Comparison of ENCODE assay signal across 17 cellular contexts in genomic region chr22:50696251-50696798, GRCh38. TPM values are rescaled to one million over a fixed set of nuclear protein-coding genes. Genes with fewer than 3 reads are reported as not detected.
DNase-seq lines count a peak whose midpoint lies in the region; ATAC-seq, FAIRE-seq and TF ChIP-seq lines count a peak whose summit lies in the region.
"Had no signal": no experiment of that assay in that cellular context is flagged by ENCODE, and none has a peak within 500 bp of the region (broad histone marks: within the 10 kb centered on the region; RNA-seq: fewer than 3 reads in every experiment).

No MANE protein-coding gene starts in this region.

- H3K27me3 ChIP-seq in K562 (ENCODE audit: control insufficient read depth in 2 of 2, insufficient read depth in 2 of 2, low read length in 2 of 2) (peaks cover 6 to 19% of the 10 kb centered on the region in 2 experiments; a peak in 4 of 5 replicates), gastroesophageal sphincter (peaks cover 33% of the 10 kb centered on the region), osteoblast (ENCODE audit: insufficient read depth, low read length) (peaks cover 3% of the 10 kb centered on the region), MG63 (no peaks in the 10 kb centered on the region)

- CTCF ChIA-PET in K562 (lab: Yijun Ruan, JAX; ENCODE audit: low intra/inter-chr PET ratio), result interaction anchor here (0.7 kb wide), 1 partner anchor 121 kb away, joined by 3 read pairs; no protein-coding TSS in a partner anchor

- H2AFZ ChIP-seq in K562 (ENCODE audit: low read depth, low read length), result no peak overlapping the region
- no peak overlapping the region for H2AFZ ChIP-seq in osteoblast (ENCODE audit: low read length)

- TF ChIP-seq CTCF in K562 (IDR thresholded peaks at IDR 0.05 in 2 of 3, conservative IDR thresholded peaks at IDR 0.05 in 1 of 3; ENCODE audit: insufficient read depth in 2 of 3, low read depth in 1 of 3, low read length in 3 of 3) (no peak), gastroesophageal sphincter (IDR thresholded peaks at IDR 0.05) (no peak), osteoblast (IDR thresholded peaks at IDR 0.05; ENCODE audit: extremely low read depth, low read depth, low read length) (no peak)

- BruUV-seq in K562 (replicated peaks; lab: Mats Ljungman, UMichigan), result no TSS peak

- 23% methylated on average over 14 of the region's 21 CpGs for WGBS in K562 (ENCODE audit: insufficient coverage, low coverage, missing lambda C conversion rate)
- WGBS in gastroesophageal sphincter (ENCODE audit: low coverage in 1 of 2), 2 donors, result 69 to 75% methylated on average over 9 of the region's 21 CpGs

- FAIRE-seq in K562 (lab: Jason Lieb, UNC), result no peak
- FAIRE-seq: kidney had no signal

- H3K27ac ChIP-seq in K562 (ENCODE audit: extremely low read depth, low read depth, low read length) (no peak overlapping the region), gastroesophageal sphincter (no peak overlapping the region), osteoblast (ENCODE audit: low read depth, low read length) (no peak overlapping the region)

- POLR2A ChIA-PET in K562 (lab: Yijun Ruan, JAX), result no interaction called here

- H3K9me1 ChIP-seq in K562 (ENCODE audit: control insufficient read depth, insufficient read depth, low read length), result no peaks in the 10 kb centered on the region

- DNase-seq in AG20443 (ENCODE audit: low spot score), result peak; percentile 84
- no peak for DNase-seq in K562 (ENCODE audit: extremely low read depth in 1 of 4, low spot score in 3 of 4)
- DNase-seq in osteoblast (ENCODE audit: insufficient read length, low spot score, missing footprints), result peak; percentile 73
- DNase-seq in DMS153 (lab: John Stamatoyannopoulos, UW), result no peak
- no peak for DNase-seq in NCI-H510A (lab: John Stamatoyannopoulos, UW)
- DNase-seq in MG63, result no peak
- DNase-seq in stimulated activated naive CD4-positive, alpha-beta T cell treated with Interleukin-2 at 50 U/mL for 16 hours (lab: John Stamatoyannopoulos, UW), result no peak
- DNase-seq: activated CD8-positive, alpha-beta memory T cell treated with anti-CD3 and anti-CD28 coated beads for 24 hours; Karpas-422; NCI-H187 treated with DMSO at 0.1 percent for 48 hours; NCI-H82; SHP77; T1000 had no signal

- H4K20me1 ChIP-seq in K562 (replicated peaks; ENCODE audit: control insufficient read depth, insufficient read depth, low read length) (no peaks in the 10 kb centered on the region), osteoblast (ENCODE audit: insufficient read depth, low read length) (no peaks in the 10 kb centered on the region)

- H3K4me3 ChIP-seq in K562 (no peak overlapping the region), gastroesophageal sphincter (peak overlapping the region in 1 of 2 donors; percentile 61), osteoblast (ENCODE audit: insufficient read depth, low read length) (no peak overlapping the region), MG63 (no peak overlapping the region)

- no peak overlapping the region for H3K4me2 ChIP-seq in K562 (ENCODE audit: insufficient read depth, low read length)
- no peak overlapping the region for H3K4me2 ChIP-seq in osteoblast (ENCODE audit: insufficient read depth, low read length)

- in situ Hi-C loops in K562 (cut with MboI), result loop anchor here (5.0 kb wide), 1 partner anchor 54 kb away; no protein-coding TSS in a partner anchor

- TF ChIP-seq POLR2A in K562 (conservative IDR thresholded peaks at IDR 0.05) (no peak), gastroesophageal sphincter (IDR thresholded peaks at IDR 0.05) (no peak)

- H3K79me2 ChIP-seq in K562 (ENCODE audit: control insufficient read depth, insufficient read depth, low read length) (no peaks in the 10 kb centered on the region), osteoblast (ENCODE audit: insufficient read depth, low read length) (no peaks in the 10 kb centered on the region)

- H3K36me3 ChIP-seq in K562 (ENCODE audit: control insufficient read depth, insufficient read depth, low read length) (no peaks in the 10 kb centered on the region), gastroesophageal sphincter (peaks cover 0 to 7% of the 10 kb centered on the region in 2 donors), osteoblast (ENCODE audit: insufficient read depth, low read length) (no peaks in the 10 kb centered on the region), MG63 (no peaks in the 10 kb centered on the region; the same call in 1 of the 2 replicates)

- no peak; a peak in 1 of 4 replicates for TF ChIP-seq RAD21 in K562 (CRISPR knock-in tag; conservative IDR thresholded peaks at IDR 0.05 in 1 of 2, IDR thresholded peaks at IDR 0.05 in 1 of 2)

- H3K9me3 ChIP-seq in K562 (replicated peaks; ENCODE audit: control insufficient read depth, insufficient read depth, low read depth, low read length), result no peaks in the 10 kb centered on the region
- H3K9me3 ChIP-seq in gastroesophageal sphincter, result peaks cover 0 to 7% (median 0%) of the 10 kb centered on the region in 3 donors
- no peaks in the 10 kb centered on the region for H3K9me3 ChIP-seq in osteoblast (ENCODE audit: low read depth, low read length)
- H3K9me3 ChIP-seq in MG63, result peaks cover 6% of the 10 kb centered on the region

- no peak overlapping the region for H3K9ac ChIP-seq in K562 (ENCODE audit: insufficient read depth in 1 of 2, low read depth in 2 of 2, low read length in 2 of 2)

- TF ChIP-seq EP300 in K562 (IDR thresholded peaks at IDR 0.05; ENCODE audit: low read length), result no peak
- no peak for TF ChIP-seq EP300 in gastroesophageal sphincter (IDR thresholded peaks at IDR 0.05)

- intact Hi-C loops in K562 (cut with micrococcal nuclease), result no loop called here

- ATAC-seq in K562 (no peak), gastroesophageal sphincter (peak; percentile 28)

- H3K4me1 ChIP-seq in K562 (replicated peaks in 1 of 2; ENCODE audit: control insufficient read depth in 2 of 2, insufficient read depth in 2 of 2, low read length in 2 of 2) (peaks cover 0 to 13% of the 10 kb centered on the region in 2 experiments; a peak in 1 of 5 replicates), gastroesophageal sphincter (peaks cover 0 to 32% (median 12%) of the 10 kb centered on the region in 3 donors), osteoblast (ENCODE audit: insufficient read depth, low read length) (no peaks in the 10 kb centered on the region)

TF ChIP-seq in K562, 482 proteins besides CTCF, POLR2A, EP300 and RAD21 (continues in another document):
- no peak for TF ChIP-seq RHOXF2B (CRISPR knock-in tag; conservative IDR thresholded peaks at IDR 0.05)

RNA-seq across cellular contexts. Expression of gene SHANK3, which starts 23.7 kb away (rescaled TPM):
- total RNA-seq in K562 (2011; cell fraction: chromatin; rRNA removed; ENCODE audit: low replicate concordance), result 0.21 and 0.37 TPM in 2 replicates
- total RNA-seq in K562 (2011; cell fraction: nucleolus; rRNA removed), result 0.13 and 0.17 TPM in 2 replicates
- 0.08 and 0.15 TPM in 2 replicates for total RNA-seq in K562 (2011; cell fraction: nucleoplasm; rRNA removed)
- 0.04 TPM in 1 of 2 replicates, not detected in the other for total RNA-seq in K562 (2014; rRNA removed)
- total RNA-seq in K562 (2014; rRNA removed; fragmentation: Illumina TruSeq; extraction: Trizol), result not detected in 2 replicates
- total RNA-seq in K562 (2015; rRNA removed; fragmentation: Illumina TruSeq; extraction: Trizol), result not detected in 2 replicates
- 0.07 and 0.13 TPM in 2 replicates for total RNA-seq in K562 (2021)
- polyA plus RNA-seq in K562 (2011; rRNA removed), result 0.01 TPM in 2 replicates
- polyA plus RNA-seq in K562 (2011; cell fraction: cytosol; rRNA removed), result 0.03 TPM in 2 replicates
- polyA plus RNA-seq in K562 (2011; cell fraction: nucleus; rRNA removed), result 0.07 and 0.18 TPM in 2 replicates
- polyA plus RNA-seq in K562 (2012), result 0.01 and 0.04 TPM in 2 replicates
- not detected in 2 replicates for polyA plus RNA-seq in K562 (2014; fragmentation: Illumina TruSeq; extraction: Trizol)
- polyA plus RNA-seq in K562 (2014; fragmentation: Nextera tagmentation; extraction: Ambion mirVana), result not detected
- polyA plus RNA-seq in K562 (2014; rRNA removed), result 0.03 TPM in 1 of 2 replicates, not detected in the other
- not detected in 2 replicates for polyA minus RNA-seq in K562 (2011; rRNA and poly(A)+ RNA removed)
- polyA minus RNA-seq in K562 (2011; cell fraction: cytosol; rRNA and poly(A)+ RNA removed), result 0.10 TPM in 1 of 2 replicates, not detected in the other
- polyA minus RNA-seq in K562 (2011; cell fraction: nucleus; rRNA and poly(A)+ RNA removed), result under 0.01 and 0.13 TPM in 2 replicates
- total RNA-seq in gastroesophageal sphincter, result 10 to 100 TPM in 2 of 4 donors, 1 to 10 TPM in 2; 5.9 to 20.5 (median 13.0) TPM
- 0.36 and 0.59 TPM in 2 replicates for total RNA-seq in osteoblast
- total RNA-seq in MG63 (2014; rRNA removed; shearing (Covaris generic); ENCODE audit: low replicate concordance), result 1.3 and 2.6 TPM in 2 replicates

RNA-seq across cellular contexts. Expression of gene ACR, which starts 41.7 kb away (rescaled TPM):
- not detected in 2 replicates for total RNA-seq in K562 (2011; cell fraction: chromatin; rRNA removed; ENCODE audit: low replicate concordance)
- total RNA-seq in K562 (2011; cell fraction: nucleolus; rRNA removed), result not detected in 2 replicates
- not detected in 2 replicates for total RNA-seq in K562 (2011; cell fraction: nucleoplasm; rRNA removed)
- not detected in 2 replicates for total RNA-seq in K562 (2014; rRNA removed)
- not detected in 2 replicates for total RNA-seq in K562 (2014; rRNA removed; fragmentation: Illumina TruSeq; extraction: Trizol)
- not detected in 2 replicates for total RNA-seq in K562 (2015; rRNA removed; fragmentation: Illumina TruSeq; extraction: Trizol)
- not detected in 2 replicates for total RNA-seq in K562 (2021)
- not detected in 2 replicates for polyA plus RNA-seq in K562 (2011; rRNA removed)
- polyA plus RNA-seq in K562 (2011; cell fraction: cytosol; rRNA removed), result not detected in 2 replicates
- polyA plus RNA-seq in K562 (2011; cell fraction: nucleus; rRNA removed), result not detected in 2 replicates
- polyA plus RNA-seq in K562 (2012), result not detected in 2 replicates
- polyA plus RNA-seq in K562 (2014; fragmentation: Illumina TruSeq; extraction: Trizol), result not detected in 2 replicates
- polyA plus RNA-seq in K562 (2014; fragmentation: Nextera tagmentation; extraction: Ambion mirVana), result not detected
- polyA plus RNA-seq in K562 (2014; rRNA removed), result not detected in 2 replicates
- not detected in 2 replicates for polyA minus RNA-seq in K562 (2011; rRNA and poly(A)+ RNA removed)
- not detected in 2 replicates for polyA minus RNA-seq in K562 (2011; cell fraction: cytosol; rRNA and poly(A)+ RNA removed)
- not detected in 2 replicates for polyA minus RNA-seq in K562 (2011; cell fraction: nucleus; rRNA and poly(A)+ RNA removed)
- total RNA-seq in gastroesophageal sphincter, result not detected
- 1.4 TPM in 1 of 2 replicates, not detected in the other for total RNA-seq in osteoblast
- not detected in 2 replicates for total RNA-seq in MG63 (2014; rRNA removed; shearing (Covaris generic); ENCODE audit: low replicate concordance)
- total RNA-seq: urinary bladder had no signal
- polyA plus RNA-seq: AG04450 had no signal

Comparison
In these comparisons a context has a peak if more than half of its experiments do, and no peak if none do; other contexts are left out.
1. DNase-seq: peak in AG20443 (single experiment) and osteoblast (single experiment); none in K562 (0 of 4), DMS153 (single experiment), NCI-H510A (single experiment), MG63 (single experiment) and stimulated activated naive CD4-positive, alpha-beta T cell treated with Interleukin-2 at 50 U/mL for 16 hours (single experiment).